12 cellular contexts compared by ENCODE assay signal in genomic region chr2:186559848-186560247, GRCh38. TPM values are rescaled to one million over a fixed set of nuclear protein-coding genes. Genes with fewer than 3 reads are reported as not detected.
DNase-seq lines count a peak whose midpoint lies in the region; ATAC-seq and TF ChIP-seq lines count a peak whose summit lies in the region.
"Had no signal": no experiment of that assay in that cellular context is flagged by ENCODE, and none has a peak within 500 bp of the region (broad histone marks: within the 10 kb centered on the region; RNA-seq: fewer than 3 reads in every experiment).

No MANE protein-coding gene starts in this region.

- H3K27ac Mint-ChIP-seq in T-helper 17 cell (no peak overlapping the region), GM23338 (no peak overlapping the region)
- H3K27ac Mint-ChIP-seq: activated naive CD4-positive, alpha-beta T cell treated with anti-CD3 and anti-CD28 coated beads, Interleukin-2, amount 50 U/mL, for 72 hours; CD14-positive monocyte had no signal

- H3K4me3 ChIP-seq in HAP-1 = no peak overlapping the region
- H3K4me3 ChIP-seq in MM.1S (ENCODE audit: low read length) = no peak overlapping the region
- H3K4me3 ChIP-seq in GM23338 = no peak overlapping the region

- H3K4me1 Mint-ChIP-seq in T-helper 17 cell (no peaks in the 10 kb centered on the region), GM23338 (peaks cover 7% of the 10 kb centered on the region; the same call in 2 of the 3 replicates)
- H3K4me1 Mint-ChIP-seq: CD14-positive monocyte had no signal

- H3K4me3 Mint-ChIP-seq in T-helper 17 cell (no peak overlapping the region), GM23338 (no peak overlapping the region)
- H3K4me3 Mint-ChIP-seq: CD14-positive monocyte had no signal

- H3K9ac ChIP-seq in MM.1S (ENCODE audit: low read length) = no peak overlapping the region

- peaks cover 19% of the 10 kb centered on the region for H3K27me3 Mint-ChIP-seq in T-helper 17 cell
- H3K27me3 Mint-ChIP-seq in GM23338 (ENCODE audit: insufficient read depth, low read depth, poor library complexity) = peaks cover 4% of the 10 kb centered on the region

- H4K20me1 ChIP-seq in MM.1S (ENCODE audit: insufficient read depth, low read length) = no peaks in the 10 kb centered on the region
- no peaks in the 10 kb centered on the region for H4K20me1 ChIP-seq in GM23338 (replicated peaks; ENCODE audit: insufficient read depth)

- H3K4me1 ChIP-seq in HAP-1 (no peaks in the 10 kb centered on the region), MM.1S (ENCODE audit: low read length) (no peaks in the 10 kb centered on the region), GM23338 (ENCODE audit: insufficient read depth) (peaks cover 5% of the 10 kb centered on the region)

- peaks cover 8% of the 10 kb centered on the region; the same call in 2 of the 3 replicates for H3K9me3 Mint-ChIP-seq in GM23338

- TF ChIP-seq CTCF in MM.1S (IDR thresholded peaks at IDR 0.05; ENCODE audit: low read length) (no peak), GM23338 (conservative IDR thresholded peaks at IDR 0.05; ENCODE audit: low read depth in 2 of 2) (no peak)

- H3K9me3 ChIP-seq in T-helper 17 cell (ENCODE audit: control insufficient read depth, low read length, poor library complexity, severe bottlenecking) = no peaks in the 10 kb centered on the region
- H3K9me3 ChIP-seq in HAP-1 = no peaks in the 10 kb centered on the region
- H3K9me3 ChIP-seq in MM.1S (replicated peaks; ENCODE audit: insufficient read depth, low read length) = no peaks in the 10 kb centered on the region

- H3K36me3 ChIP-seq in HAP-1 (replicated peaks) (no peaks in the 10 kb centered on the region), MM.1S (replicated peaks; ENCODE audit: insufficient read depth, low read length) (no peaks in the 10 kb centered on the region), GM23338 (ENCODE audit: insufficient read depth) (no peaks in the 10 kb centered on the region)

- no peak overlapping the region for H3K4me2 ChIP-seq in MM.1S (ENCODE audit: low read depth, low read length)
- no peak overlapping the region for H3K4me2 ChIP-seq in GM23338

- ATAC-seq in GM19025 (IDR thresholded peaks at IDR 0.05; ENCODE audit: low read depth, unreplicated experiment) (peak; percentile 83), GM21723 (IDR thresholded peaks at IDR 0.05; ENCODE audit: unreplicated experiment) (peak; percentile 90), HG03135 (IDR thresholded peaks at IDR 0.05; ENCODE audit: unreplicated experiment) (peak; percentile 80), T-helper 17 cell (no peak), GM23338 (no peak)
- ATAC-seq: activated naive CD4-positive, alpha-beta T cell treated with anti-CD3 and anti-CD28 coated beads, Interleukin-2, amount 50 U/mL, for 72 hours had no signal

- no peaks in the 10 kb centered on the region for H3K9me2 ChIP-seq in MM.1S (replicated peaks; ENCODE audit: insufficient read depth, low read length)
- no peaks in the 10 kb centered on the region for H3K9me2 ChIP-seq in GM23338 (ENCODE audit: insufficient read depth)

- H3K79me2 ChIP-seq in MM.1S (ENCODE audit: low read length) = no peaks in the 10 kb centered on the region
- no peaks in the 10 kb centered on the region for H3K79me2 ChIP-seq in GM23338 (replicated peaks; ENCODE audit: insufficient read depth)

- H3K27me3 ChIP-seq in HAP-1 (ENCODE audit: low read depth) = no peaks in the 10 kb centered on the region
- no peaks in the 10 kb centered on the region for H3K27me3 ChIP-seq in MM.1S (replicated peaks; ENCODE audit: insufficient read depth, low read length)
- H3K27me3 ChIP-seq in GM23338 (ENCODE audit: insufficient read depth) = no peaks in the 10 kb centered on the region

- H2AFZ ChIP-seq in MM.1S (ENCODE audit: low read length) = no peak overlapping the region
- no peak overlapping the region for H2AFZ ChIP-seq in GM23338

- no peaks in the 10 kb centered on the region for H3F3A ChIP-seq in MM.1S (ENCODE audit: insufficient read depth, low read length)
- no peaks in the 10 kb centered on the region for H3F3A ChIP-seq in GM23338 (replicated peaks; ENCODE audit: low read depth)

- DNase-seq in T-helper 17 cell (no peak), HAP-1 (ENCODE audit: low spot score in 2 of 2) (no peak), MM.1S (no peak), GM23338 (ENCODE audit: low spot score) (no peak)
- DNase-seq: erythroblast, NCI-H1105, NCI-H524 treated with DMSO at 0.1 percent for 48 hours had no signal

- H3K27ac ChIP-seq in MM.1S (ENCODE audit: low read length) = no peak overlapping the region
- H3K27ac ChIP-seq in GM23338 (ENCODE audit: low read depth) = no peak overlapping the region

- peaks cover 5% of the 10 kb centered on the region for H3K36me3 Mint-ChIP-seq in T-helper 17 cell (ENCODE audit: low read depth)
- peaks cover 5% of the 10 kb centered on the region; the same call in 1 of the 3 replicates for H3K36me3 Mint-ChIP-seq in GM23338 (ENCODE audit: low read depth)
- H3K36me3 Mint-ChIP-seq: activated naive CD4-positive, alpha-beta T cell treated with anti-CD3 and anti-CD28 coated beads, Interleukin-2, amount 50 U/mL, for 72 hours; CD14-positive monocyte had no signal

- in situ Hi-C loops in HAP-1 (cut with MboI; ENCODE audit: low sequenced_read_pairs) = no loop called here

TF ChIP-seq in GM23338, 12 proteins besides CTCF, POLR2A, EP300 and RAD21:
- TF ChIP-seq POLR2AphosphoS5 (IDR thresholded peaks at IDR 0.05; ENCODE audit: low read depth) (no peak), ZNF331 (CRISPR knock-in tag; IDR thresholded peaks at IDR 0.05; ENCODE audit: low read depth) (no peak), REST (IDR thresholded peaks at IDR 0.05; ENCODE audit: unreplicated experiment) (no peak), CREB1 (CRISPR knock-in tag; IDR thresholded peaks at IDR 0.05; ENCODE audit: low read depth) (no peak), NANOG (IDR thresholded peaks at IDR 0.05; ENCODE audit: borderline replicate concordance) (no peak), ZNF114 (CRISPR knock-in tag; IDR thresholded peaks at IDR 0.05) (no peak), EZH2phosphoT487 (IDR thresholded peaks at IDR 0.05; ENCODE audit: unreplicated experiment) (no peak), JUNB (IDR thresholded peaks at IDR 0.05; ENCODE audit: unreplicated experiment) (no peak), STAT1 (IDR thresholded peaks at IDR 0.05; ENCODE audit: unreplicated experiment) (no peak), EZH2 (IDR thresholded peaks at IDR 0.05; ENCODE audit: low read depth, unreplicated experiment) (no peak)
- TF ChIP-seq, protein P1, sequence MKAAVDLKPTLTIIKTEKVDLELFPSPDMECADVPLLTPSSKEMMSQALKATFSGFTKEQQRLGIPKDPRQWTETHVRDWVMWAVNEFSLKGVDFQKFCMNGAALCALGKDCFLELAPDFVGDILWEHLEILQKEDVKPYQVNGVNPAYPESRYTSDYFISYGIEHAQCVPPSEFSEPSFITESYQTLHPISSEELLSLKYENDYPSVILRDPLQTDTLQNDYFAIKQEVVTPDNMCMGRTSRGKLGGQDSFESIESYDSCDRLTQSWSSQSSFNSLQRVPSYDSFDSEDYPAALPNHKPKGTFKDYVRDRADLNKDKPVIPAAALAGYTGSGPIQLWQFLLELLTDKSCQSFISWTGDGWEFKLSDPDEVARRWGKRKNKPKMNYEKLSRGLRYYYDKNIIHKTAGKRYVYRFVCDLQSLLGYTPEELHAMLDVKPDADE (IDR thresholded peaks at IDR 0.05) = no peak

RNA-seq across cellular contexts. Expression of gene ITGAV, which starts 30.0 kb away (rescaled TPM):
- total RNA-seq in T-helper 17 cell = 1 to 10 TPM; 4.7 to 9.3 TPM
- 50.8 and 56.5 TPM in 2 replicates for total RNA-seq in GM23338 (2014; rRNA removed; shearing (Covaris generic))
- 8.0 and 9.1 TPM in 2 replicates for polyA plus RNA-seq in GM23338 (2016; fragmentation: Nextera tagmentation; extraction: Ambion mirVana)

Comparison
In these comparisons a context has a peak if more than half of its experiments do, and no peak if none do; other contexts are left out.
1. ATAC-seq: peak in GM19025 (single experiment), GM21723 (single experiment) and HG03135 (single experiment); none in T-helper 17 cell (single experiment) and GM23338 (single experiment).